Comparison of ENCODE assay signal across 1 cellular context in genomic region chr2:166103277-166103676, GRCh38.
A peak's percentile ranks its signal among the peaks of the same experiment; 100 is the strongest.
TF ChIP-seq lines count a peak whose summit lies in the region.

No MANE protein-coding gene starts in this region.

TF ChIP-seq in HEK293, 187 proteins besides CTCF, POLR2A, EP300 and RAD21 (continued from another document):
- TF ChIP-seq ZNF518A (tag by site-specific recombination; conservative IDR thresholded peaks at IDR 0.05; ENCODE audit: low read depth) = peak; percentile 72
- peak; percentile 32; the same call in 1 of the 2 replicates for TF ChIP-seq ZNF560 (tag by site-specific recombination; IDR thresholded peaks at IDR 0.05; ENCODE audit: borderline replicate concordance)
- peak; percentile 39; the same call in 1 of the 2 replicates for TF ChIP-seq ZNF433 (tag by site-specific recombination; IDR thresholded peaks at IDR 0.05; ENCODE audit: low read depth)
- TF ChIP-seq ZNF394 (tag by site-specific recombination; IDR thresholded peaks at IDR 0.05; ENCODE audit: borderline replicate concordance) = peak; percentile 87; the same call in 1 of the 2 replicates
- TF ChIP-seq ZNF654 (tag by site-specific recombination; IDR thresholded peaks at IDR 0.05; ENCODE audit: low read depth) = peak; percentile 18; the same call in 1 of the 2 replicates
